ENCODE assay signal across 8 cellular contexts in genomic region chr14:20970983-20971704, GRCh38. TPM values are rescaled to one million over a fixed set of nuclear protein-coding genes. Genes with fewer than 3 reads are reported as not detected.
DNase-seq lines count a peak whose midpoint lies in the region; ATAC-seq, FAIRE-seq and TF ChIP-seq lines count a peak whose summit lies in the region.

No MANE protein-coding gene starts in this region.

- intact Hi-C loops in right cardiac atrium (cut with DNase I), result loop anchor here in 2 of 4 donors (5.0 to 10.0 kb wide), 3 partner anchors 74 to 276 kb away; partner anchors contain the start of gene RNASE7 (in 1 of the 2)

- DNase-seq in NCI-H1092 treated with DMSO at 0.1 percent for 48 hours (lab: John Stamatoyannopoulos, UW), result peak; percentile 72
- peak; percentile 58 for DNase-seq in T follicular helper cell (ENCODE audit: low read depth)
- DNase-seq in amniotic epithelial cell (ENCODE audit: low read depth), result peak; percentile 81
- peak; percentile 85 to 94 (median 94) for DNase-seq in right cardiac atrium
- peak; percentile 53 for DNase-seq in pulmonary artery endothelial cell (ENCODE audit: low read depth, low spot score)
- DNase-seq in urothelium cell line (ENCODE audit: low spot score), result peak; percentile 97

- H3K27ac ChIP-seq in right cardiac atrium (ENCODE audit: low read length), result peak overlapping the region; percentile 55

- no peaks in the 10 kb centered on the region for H3K4me1 ChIP-seq in right cardiac atrium (ENCODE audit: control insufficient read depth, insufficient read depth, low read length)

- TF ChIP-seq CTCF in GM12875 (IDR thresholded peaks at IDR 0.05; ENCODE audit: borderline replicate concordance, insufficient read depth, low read depth, low read length), result peak; percentile 99

- ATAC-seq in HG02678 (IDR thresholded peaks at IDR 0.05; ENCODE audit: unreplicated experiment), result peak; percentile 94
- ATAC-seq in right cardiac atrium, result peak; percentile 97

- H3K9me3 ChIP-seq in right cardiac atrium (ENCODE audit: control insufficient read depth, low read length), result no peaks in the 10 kb centered on the region

- peak; percentile 99 for FAIRE-seq in urothelium cell line (lab: Jason Lieb, UNC)

- WGBS in right cardiac atrium, result under 1% methylated on average over 47 of the region's 47 CpGs

- H3K27me3 ChIP-seq in right cardiac atrium (ENCODE audit: control insufficient read depth, insufficient read depth), result no peaks in the 10 kb centered on the region

- H3K4me3 ChIP-seq in GM12875 (ENCODE audit: low read depth, low read length), result peak overlapping the region; percentile 40
- peak overlapping the region; percentile 51 for H3K4me3 ChIP-seq in right cardiac atrium (ENCODE audit: low read length)

RNA-seq across cellular contexts. Expression of gene RNASE2, which starts 15.9 kb away (rescaled TPM):
- total RNA-seq in right cardiac atrium (10 to 100 TPM in 1 of 4 donors, 1 to 10 TPM in 3; 2.3 to 10.0 (median 5.1) TPM), pulmonary artery endothelial cell (not detected in 2 replicates)
- 3.8 TPM for polyA plus RNA-seq in right cardiac atrium

RNA-seq across cellular contexts. Expression of gene METTL17, which starts 18.6 kb away (rescaled TPM):
- 10 to 100 TPM; 27.0 to 42.4 (median 37.7) TPM for total RNA-seq in right cardiac atrium
- 39.4 TPM for polyA plus RNA-seq in right cardiac atrium
- 31.9 and 33.2 TPM in 2 replicates for total RNA-seq in pulmonary artery endothelial cell

RNA-seq across cellular contexts. Expression of gene SLC39A2, which starts 27.9 kb away (rescaled TPM):
- total RNA-seq in right cardiac atrium (under 1 TPM in 2 of 4 donors, not detected in 2; 0.29 to 0.35 TPM), pulmonary artery endothelial cell (not detected in 2 replicates)
- polyA plus RNA-seq in right cardiac atrium, result 0.16 TPM

RNA-seq across cellular contexts. Expression of gene NDRG2, which starts 53.7 kb away (rescaled TPM):
- 100 to 1,000 TPM; 219 to 368 (median 330) TPM for total RNA-seq in right cardiac atrium
- polyA plus RNA-seq in right cardiac atrium, result 351 TPM
- total RNA-seq in pulmonary artery endothelial cell, result 0.11 and 0.13 TPM in 2 replicates

RNA-seq across cellular contexts. Expression of gene TPPP2, which starts 58.9 kb away (rescaled TPM):
- total RNA-seq in right cardiac atrium (1 to 10 TPM in 3 of 4 donors, under 1 TPM in 1; 0.56 to 1.7 (median 1.1) TPM), pulmonary artery endothelial cell (not detected in 2 replicates)
- polyA plus RNA-seq in right cardiac atrium, result 0.43 TPM

Comparison
In these comparisons a context has a peak if more than half of its experiments do, and no peak if none do; other contexts are left out.
1. Peak in every context shown above with its lines: DNase-seq, ATAC-seq, H3K4me3 ChIP-seq and H3K27ac ChIP-seq.